Comparison of ENCODE assay signal across 22 cellular contexts in the genomic region with DNA sequence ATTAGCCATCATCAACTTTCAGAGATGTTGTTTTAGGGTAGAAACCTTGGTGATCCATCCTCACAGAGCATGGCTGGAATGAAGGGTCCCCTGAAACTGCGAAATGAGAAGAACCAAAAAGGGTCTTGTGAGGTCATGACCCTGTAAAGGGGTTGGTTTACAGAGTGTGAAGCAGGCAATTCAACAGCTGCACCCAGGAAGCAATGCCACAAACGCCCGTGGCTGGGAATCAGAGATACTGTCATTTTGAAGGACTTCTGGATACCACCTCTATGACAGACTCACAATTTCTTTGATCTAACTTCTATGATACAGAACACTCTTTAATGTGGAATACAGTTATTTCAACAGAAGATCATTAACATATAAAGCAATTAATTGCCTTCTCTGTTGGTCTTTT.
"Had no signal": no experiment of that assay in that cellular context is flagged by ENCODE, and none has a peak within 500 bp of the region (broad histone marks: within the 10 kb centered on the region; RNA-seq: fewer than 3 reads in every experiment).

No MANE protein-coding gene starts in this region.

- H3K27me3 ChIP-seq: colonic mucosa, esophagus squamous epithelium, gastrocnemius medialis, heart right ventricle, left lung had no signal

- H3K4me1 ChIP-seq: colonic mucosa, esophagus squamous epithelium, gastrocnemius medialis, heart right ventricle, left lung, lower lobe of right lung had no signal

- H3K9me3 ChIP-seq: colonic mucosa, esophagus squamous epithelium, gastrocnemius medialis, heart right ventricle, left lung, lower lobe of right lung, mucosa of descending colon had no signal

- H3K4me3 ChIP-seq: colonic mucosa, esophagus squamous epithelium, gastrocnemius medialis, heart right ventricle, left lung, lower lobe of right lung, mucosa of descending colon had no signal

- DNase-seq: colonic mucosa; cortex of kidney; effector CD8-positive, alpha-beta T cell; effector memory CD8-positive, alpha-beta T cell; endodermal cell; erythroblast; esophagus squamous epithelium; foreskin fibroblast; foreskin melanocyte; gastrocnemius medialis; glutamatergic neuron; head of caudate nucleus; heart right ventricle; hippocampal formation; left cardiac atrium; left lung; left ventricle myocardium superior; lower lobe of right lung; mesenchymal stem cell; mucosa of descending colon had no signal

- ATAC-seq: effector memory CD8-positive, alpha-beta T cell; esophagus mucosa; gastrocnemius medialis; heart right ventricle; left cardiac atrium; left lung; left ventricle myocardium superior; lower lobe of right lung; mucosa of descending colon had no signal

- H3K36me3 ChIP-seq: colonic mucosa, esophagus squamous epithelium, gastrocnemius medialis, heart right ventricle had no signal

- H3K27ac ChIP-seq: colonic mucosa, epithelial cell of prostate, esophagus squamous epithelium, gastrocnemius medialis, heart right ventricle, left lung, lower lobe of right lung had no signal
